1 cellular context compared by ENCODE assay signal in the genomic region with DNA sequence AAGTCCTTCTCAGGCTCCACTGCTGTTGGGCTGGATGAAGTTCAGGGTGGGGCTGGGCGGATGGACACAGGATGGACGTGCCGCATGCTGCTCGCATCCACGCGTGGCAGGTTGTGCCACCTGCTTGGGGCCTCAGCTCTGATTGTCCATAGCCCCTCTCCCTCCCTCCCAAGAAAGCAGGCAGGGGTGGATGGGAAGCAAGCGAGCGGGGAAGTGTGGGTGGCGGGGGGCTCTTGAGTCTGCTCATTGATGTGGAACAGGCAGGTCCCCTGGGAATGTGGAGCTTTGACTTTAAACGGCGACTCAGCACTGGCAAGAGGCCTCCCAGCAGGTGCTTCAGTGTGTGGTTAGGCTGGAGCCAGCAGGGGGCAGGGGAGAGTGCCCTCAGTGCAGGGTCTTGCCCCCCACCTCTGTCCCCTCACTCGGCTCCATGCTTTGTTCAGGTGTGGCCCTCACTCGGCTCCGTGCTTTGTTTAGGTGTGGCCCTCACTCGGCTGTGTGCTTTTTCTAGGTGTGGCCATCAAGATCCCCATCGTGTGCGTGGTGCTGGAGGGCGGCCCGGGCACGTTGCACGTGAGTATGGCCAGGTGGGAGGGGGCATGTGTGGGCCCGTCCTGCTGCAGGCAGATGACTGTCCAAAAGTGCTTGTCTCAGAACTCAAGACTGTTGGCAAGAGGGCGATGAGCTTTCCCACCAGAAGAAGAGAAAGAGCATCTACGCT.
TF ChIP-seq lines count a peak whose summit lies in the region.

No MANE protein-coding gene starts in this region.

TF ChIP-seq in IMR-90, 13 proteins besides CTCF, POLR2A, EP300 and RAD21 (continued from another document):
- TF ChIP-seq, protein P1, sequence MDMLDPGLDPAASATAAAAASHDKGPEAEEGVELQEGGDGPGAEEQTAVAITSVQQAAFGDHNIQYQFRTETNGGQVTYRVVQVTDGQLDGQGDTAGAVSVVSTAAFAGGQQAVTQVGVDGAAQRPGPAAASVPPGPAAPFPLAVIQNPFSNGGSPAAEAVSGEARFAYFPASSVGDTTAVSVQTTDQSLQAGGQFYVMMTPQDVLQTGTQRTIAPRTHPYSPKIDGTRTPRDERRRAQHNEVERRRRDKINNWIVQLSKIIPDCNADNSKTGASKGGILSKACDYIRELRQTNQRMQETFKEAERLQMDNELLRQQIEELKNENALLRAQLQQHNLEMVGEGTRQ (IDR thresholded peaks at IDR 0.05; ENCODE audit: low read depth, low read length) = no peak
- TF ChIP-seq, protein P2, sequence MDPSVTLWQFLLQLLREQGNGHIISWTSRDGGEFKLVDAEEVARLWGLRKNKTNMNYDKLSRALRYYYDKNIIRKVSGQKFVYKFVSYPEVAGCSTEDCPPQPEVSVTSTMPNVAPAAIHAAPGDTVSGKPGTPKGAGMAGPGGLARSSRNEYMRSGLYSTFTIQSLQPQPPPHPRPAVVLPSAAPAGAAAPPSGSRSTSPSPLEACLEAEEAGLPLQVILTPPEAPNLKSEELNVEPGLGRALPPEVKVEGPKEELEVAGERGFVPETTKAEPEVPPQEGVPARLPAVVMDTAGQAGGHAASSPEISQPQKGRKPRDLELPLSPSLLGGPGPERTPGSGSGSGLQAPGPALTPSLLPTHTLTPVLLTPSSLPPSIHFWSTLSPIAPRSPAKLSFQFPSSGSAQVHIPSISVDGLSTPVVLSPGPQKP (IDR thresholded peaks at IDR 0.05; ENCODE audit: borderline replicate concordance, low read depth, low read length) = no peak
- TF ChIP-seq NFE2L2 (IDR thresholded peaks at IDR 0.05; ENCODE audit: low read depth, low read length) (no peak), RCOR1 (IDR thresholded peaks at IDR 0.05; ENCODE audit: insufficient replicate concordance, low read length) (no peak), MAZ (IDR thresholded peaks at IDR 0.05; ENCODE audit: borderline replicate concordance, low read depth, low read length) (no peak), RFX5 (IDR thresholded peaks at IDR 0.05; ENCODE audit: low read depth, low read length) (no peak), FOS (IDR thresholded peaks at IDR 0.05; ENCODE audit: low read depth, low read length) (no peak), BHLHE40 (IDR thresholded peaks at IDR 0.05; ENCODE audit: low read depth, low read length) (no peak), MXI1 (IDR thresholded peaks at IDR 0.05; ENCODE audit: borderline replicate concordance, low read depth, low read length) (no peak), MAFK (IDR thresholded peaks at IDR 0.05; ENCODE audit: low read depth, low read length) (no peak)
